In the genomic region with DNA sequence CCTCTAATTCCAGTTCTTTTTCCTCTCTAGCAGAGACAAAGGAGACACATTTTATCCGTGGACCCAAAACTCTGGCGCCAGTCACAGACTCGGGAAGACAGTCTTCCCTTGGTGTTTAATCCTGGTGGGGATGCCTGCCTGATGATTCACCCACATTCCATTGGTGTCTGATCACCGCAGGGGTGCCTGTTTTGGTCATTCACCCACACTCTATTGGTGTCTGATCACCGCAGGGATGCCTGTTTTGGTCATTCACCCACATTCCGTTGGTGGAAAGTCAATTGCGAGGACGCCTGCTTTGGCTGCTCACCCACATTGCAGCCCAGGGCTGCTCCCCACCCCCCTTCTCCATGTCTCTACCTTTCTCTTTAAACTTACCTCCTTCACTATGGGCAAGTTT, we compare ENCODE assay signal across 8 cellular contexts. TPM values are rescaled to one million over a fixed set of nuclear protein-coding genes. Genes with fewer than 3 reads are reported as not detected.
DNase-seq lines count a peak whose midpoint lies in the region; FAIRE-seq and TF ChIP-seq lines count a peak whose summit lies in the region.
"Not testable (repeated sequence)": the region's sequence is repeated elsewhere in the genome, so short reads cannot be mapped to it uniquely, and the experiment has no call there.

No MANE protein-coding gene starts in this region.

- H3K4me1 Mint-ChIP-seq in astrocyte (ENCODE audit: low read depth, unreplicated experiment), result peaks cover 13% of the 10 kb centered on the region

- not testable (repeated sequence) for H2AFZ ChIP-seq in astrocyte (ENCODE audit: low read depth, low read length); osteoblast (ENCODE audit: low read length)

- not testable (repeated sequence) for H3K27me3 ChIP-seq in HUES6 (ENCODE audit: control insufficient read depth, insufficient read depth, low read length); astrocyte (ENCODE audit: insufficient read depth, low read length); osteoblast (ENCODE audit: insufficient read depth, low read length)

- H3K36me3 Mint-ChIP-seq in astrocyte (ENCODE audit: low read depth, unreplicated experiment), result not testable (repeated sequence)

- peak; percentile 82 for FAIRE-seq in astrocyte (lab: Jason Lieb, UNC)

- DNase-seq in AG04449 (ENCODE audit: low read depth, low spot score), result peak; percentile 71
- peak; percentile 40 for DNase-seq in GM04504 (ENCODE audit: low read depth)
- DNase-seq in RPMI7951 (ENCODE audit: low read depth), result peak; percentile 96
- DNase-seq in astrocyte (ENCODE audit: low read depth), result peak; percentile 98
- DNase-seq in epithelial cell of esophagus (ENCODE audit: low read depth), result peak; percentile 83
- peak; percentile 48 for DNase-seq in iPS DF 19.7 (ENCODE audit: low read depth, low spot score)
- not testable (repeated sequence) for DNase-seq in osteoblast (ENCODE audit: insufficient read length, low spot score, missing footprints)

- peak overlapping the region; percentile 39 for H3K9ac ChIP-seq in HUES6 (ENCODE audit: low read length)
- H3K9ac ChIP-seq in astrocyte (ENCODE audit: low read length), result peak overlapping the region; percentile 53

- H3K36me3 ChIP-seq in HUES6 (ENCODE audit: control insufficient read depth, insufficient read depth, low read length); astrocyte (ENCODE audit: insufficient read depth, low read length); osteoblast (ENCODE audit: insufficient read depth, low read length): not testable (repeated sequence)

- POLR2A ChIA-PET in AG04449 (lab: Yijun Ruan, JAX), result not testable (repeated sequence)

- not testable (repeated sequence) for H3K27me3 Mint-ChIP-seq in astrocyte (ENCODE audit: low read depth, unreplicated experiment)

- not testable (repeated sequence) for H3K9me3 Mint-ChIP-seq in astrocyte (ENCODE audit: unreplicated experiment)

- H3K27ac ChIP-seq in HUES6 (ENCODE audit: low read depth, low read length), result not testable (repeated sequence)
- H3K27ac ChIP-seq in astrocyte (ENCODE audit: low read depth, low read length) (peak overlapping the region; percentile 52), osteoblast (ENCODE audit: low read depth, low read length) (peak overlapping the region; percentile 51)

- not testable (repeated sequence) for H4K20me1 ChIP-seq in astrocyte (ENCODE audit: insufficient read depth, low read length); osteoblast (ENCODE audit: insufficient read depth, low read length)

- CTCF ChIA-PET in AG04449 (lab: Yijun Ruan, JAX), result not testable (repeated sequence)

- H3K27ac Mint-ChIP-seq in astrocyte (ENCODE audit: unreplicated experiment), result not testable (repeated sequence)

- TF ChIP-seq CTCF in AG04449 (IDR thresholded peaks at IDR 0.05; ENCODE audit: insufficient read depth, low read length, missing control alignments); astrocyte (IDR thresholded peaks at IDR 0.05; ENCODE audit: insufficient read depth, low read depth, low read length); epithelial cell of esophagus (IDR thresholded peaks at IDR 0.05; ENCODE audit: insufficient read depth, low read depth, low read length, missing control alignments); osteoblast (IDR thresholded peaks at IDR 0.05; ENCODE audit: extremely low read depth, low read depth, low read length): not testable (repeated sequence)

- H3K4me3 Mint-ChIP-seq in astrocyte (ENCODE audit: unreplicated experiment), result not testable (repeated sequence)

- not testable (repeated sequence) for H3K4me1 ChIP-seq in HUES6 (ENCODE audit: control insufficient read depth, insufficient read depth, low read length)
- H3K4me1 ChIP-seq in astrocyte (ENCODE audit: insufficient read depth, low read length), result peaks cover 19% of the 10 kb centered on the region
- H3K4me1 ChIP-seq in osteoblast (ENCODE audit: insufficient read depth, low read length), result peaks cover 16% of the 10 kb centered on the region

- H3K4me3 ChIP-seq in AG04449 (ENCODE audit: low read depth, low read length); HUES6 (ENCODE audit: low read depth, low read length); astrocyte (ENCODE audit: insufficient read depth, low read depth, low read length); epithelial cell of esophagus (ENCODE audit: low read length); osteoblast (ENCODE audit: insufficient read depth, low read length): not testable (repeated sequence)

- H3K4me2 ChIP-seq in astrocyte (ENCODE audit: low read length) (peak overlapping the region; percentile 71), osteoblast (ENCODE audit: insufficient read depth, low read length) (peak overlapping the region; percentile 63)

- H3K79me2 ChIP-seq in astrocyte (ENCODE audit: insufficient read depth, low read length); osteoblast (ENCODE audit: insufficient read depth, low read length): not testable (repeated sequence)

- H3K9me3 ChIP-seq in HUES6 (ENCODE audit: control insufficient read depth, insufficient read depth, low read depth, low read length), result peaks cover 14% of the 10 kb centered on the region; the same call in 1 of the 2 replicates
- H3K9me3 ChIP-seq in astrocyte (ENCODE audit: insufficient read depth, low read depth, low read length); osteoblast (ENCODE audit: low read depth, low read length): not testable (repeated sequence)

RNA-seq across cellular contexts. Expression of gene ARL4A, which starts 27.0 kb away (rescaled TPM):
- total RNA-seq in RPMI7951 (2014; rRNA removed; shearing (Covaris generic)), result 37.9 and 39.9 TPM in 2 replicates
- 34.6 and 47.0 TPM in 2 replicates for total RNA-seq in astrocyte
- total RNA-seq in osteoblast, result 20.6 and 25.3 TPM in 2 replicates
